ENCODE assay signal across 8 cellular contexts in genomic region chr19:48835734-48836088, GRCh38. TPM values are rescaled to one million over a fixed set of nuclear protein-coding genes. Genes with fewer than 3 reads are reported as not detected.
DNase-seq lines count a peak whose midpoint lies in the region; ATAC-seq and TF ChIP-seq lines count a peak whose summit lies in the region.

No MANE protein-coding gene starts in this region.

- H3K36me3 Mint-ChIP-seq in T-cell = no peaks in the 10 kb centered on the region

- H3K4me1 Mint-ChIP-seq in T-cell = peaks cover 18 to 25% (median 19%) of the 10 kb centered on the region in 3 donors

- H3K4me2 ChIP-seq in DND-41 (ENCODE audit: insufficient read depth, low read length) = peak overlapping the region; percentile 80

- peak overlapping the region; percentile 65 for H3K27ac ChIP-seq in DND-41 (ENCODE audit: low read length)
- peak overlapping the region; percentile 37; the same call in 1 of the 2 replicates for H3K27ac ChIP-seq in HEK293 (ENCODE audit: extremely low read depth, low read depth, low read length)
- H3K27ac ChIP-seq in psoas muscle = no peak overlapping the region

- H3K9ac ChIP-seq in DND-41 (ENCODE audit: low read depth, low read length) = peak overlapping the region; percentile 62

- POLR2A ChIA-PET in HEK293 (lab: Yijun Ruan, JAX) = interaction anchor here (1.2 kb wide), 1 partner anchor 40 kb away, joined by 4 read pairs; no protein-coding TSS in a partner anchor
- POLR2A ChIA-PET in T-cell (lab: Charles Lee) = no interaction called here

- H3K27me3 ChIP-seq in DND-41 (ENCODE audit: insufficient read depth, low read length, poor library complexity) (no peaks in the 10 kb centered on the region), psoas muscle (ENCODE audit: insufficient read depth in 3 of 3, low read length in 2 of 3) (no peaks in the 10 kb centered on the region)

- H3K9me3 ChIP-seq in DND-41 (ENCODE audit: insufficient read depth, low read length, severe bottlenecking) (no peaks in the 10 kb centered on the region), HEK293 (ENCODE audit: control insufficient read depth, insufficient read depth, low read depth, low read length) (no peaks in the 10 kb centered on the region), psoas muscle (no peaks in the 10 kb centered on the region)

- H3K27ac Mint-ChIP-seq in T-cell = peak overlapping the region; percentile 46 to 80

- H2AFZ ChIP-seq in DND-41 (ENCODE audit: low read depth, low read length) = peak overlapping the region; percentile 84

- H3K36me3 ChIP-seq in DND-41 (ENCODE audit: insufficient read depth, low read length) = no peaks in the 10 kb centered on the region
- no peaks in the 10 kb centered on the region for H3K36me3 ChIP-seq in HEK293 (ENCODE audit: control insufficient read depth in 2 of 2, insufficient read depth in 1 of 2, low read length in 2 of 2)
- H3K36me3 ChIP-seq in psoas muscle (ENCODE audit: insufficient read depth in 1 of 2, low read depth in 1 of 2) = no peaks in the 10 kb centered on the region

- H3K27me3 Mint-ChIP-seq in T-cell = peaks cover 3 to 11% of the 10 kb centered on the region in 2 donors

- H3K79me2 ChIP-seq in DND-41 (ENCODE audit: insufficient read depth, low read length) = no peaks in the 10 kb centered on the region

- WGBS in psoas muscle, 3 donors = 1 to 6% (median 2%) methylated on average over 10 to 12 of the region's 12 CpGs

- peak overlapping the region; percentile 78 to 92 (median 79) for H3K4me3 Mint-ChIP-seq in T-cell

- H3K4me1 ChIP-seq in DND-41 (ENCODE audit: insufficient read depth, low read length) = peaks cover 18% of the 10 kb centered on the region
- no peaks in the 10 kb centered on the region; the same call in none of the 2 replicates for H3K4me1 ChIP-seq in HEK293 (ENCODE audit: control insufficient read depth, insufficient read depth, low read length)
- no peaks in the 10 kb centered on the region for H3K4me1 ChIP-seq in psoas muscle

- no peaks in the 10 kb centered on the region for H3K9me3 Mint-ChIP-seq in T-cell

- peak; percentile 97 for TF ChIP-seq CTCF in DND-41 (IDR thresholded peaks at IDR 0.05; ENCODE audit: borderline replicate concordance, extremely low read depth, low read length, poor library complexity, severe bottlenecking)
- TF ChIP-seq CTCF in HEK293 (tag by site-specific recombination; IDR thresholded peaks at IDR 0.05) = peak; percentile 90
- peak; percentile 91 for TF ChIP-seq CTCF in psoas muscle (IDR thresholded peaks at IDR 0.05)

- ATAC-seq in DND-41 (ENCODE audit: insufficient read depth, low read depth) (peak; percentile 98), T-cell (replicated peaks in 1 of 4) (peak; percentile 83 to 93 (median 90)), left ventricle myocardium superior (peak; percentile 94), psoas muscle (peak; percentile 98 to 100 (median 98))

- no peaks in the 10 kb centered on the region for H4K20me1 ChIP-seq in DND-41 (ENCODE audit: insufficient read depth, low read length)

- DNase-seq in DND-41 (peak; percentile 92), NCI-H146 treated with DMSO at 0.1 percent for 48 hours (lab: John Stamatoyannopoulos, UW; ENCODE audit: unreplicated experiment) (peak; percentile 87), T-cell (peak; percentile 76 to 96 (median 91)), amygdala (lab: John Stamatoyannopoulos, UW) (peak; percentile 7 to 94 (median 76)), left ventricle myocardium superior (peak; percentile 96), psoas muscle (peak; percentile 95 to 97), ureter (ENCODE audit: low spot score) (peak; percentile 96)

- CTCF ChIA-PET in HEK293 (lab: Yijun Ruan, JAX) (interaction anchor here (0.6 to 3.7 kb wide), 20 partner anchors 8 to 775 kb away, joined by 3 to 38 read pairs (median 4); partner anchors contain the start of gene CA11), T-cell (lab: Charles Lee) (interaction anchor here in 1 of 2 donors (0.6 to 2.5 kb wide), 5 partner anchors 37 to 164 kb away, joined by 3 to 17 read pairs (median 6); partner anchors contain the start of gene RUVBL2)

- peak overlapping the region; percentile 19 to 58; a peak in 3 of 4 replicates for H3K4me3 ChIP-seq in DND-41 (ENCODE audit: low read depth in 1 of 2, low read length in 2 of 2)
- H3K4me3 ChIP-seq in HEK293 (ENCODE audit: low read depth, low read length) = no peak overlapping the region
- H3K4me3 ChIP-seq in psoas muscle = peak overlapping the region; percentile 44

- intact Hi-C loops in left ventricle myocardium superior (cut with micrococcal nuclease) (loop anchor here (2.0 kb wide), 1 partner anchor 41 kb away; no protein-coding TSS in a partner anchor), psoas muscle (cut with DNase I) (loop anchor here (1.0 to 10.0 kb wide), 4 partner anchors 40 to 188 kb away; partner anchors contain the start of genes CA11 (in 1 of the 2) and NTN5 (in 1 of the 2))

TF ChIP-seq in HEK293, 187 proteins besides CTCF, POLR2A, EP300 and RAD21 (continues in another document):
- TF ChIP-seq ZNF654 (tag by site-specific recombination; IDR thresholded peaks at IDR 0.05; ENCODE audit: low read depth) = peak; percentile 91
- peak; percentile 75 for TF ChIP-seq BCL11A (tag by site-specific recombination; IDR thresholded peaks at IDR 0.05; ENCODE audit: low read depth)
- peak; percentile 53; the same call in 1 of the 2 replicates for TF ChIP-seq ZNF335 (tag by site-specific recombination; conservative IDR thresholded peaks at IDR 0.05)
- TF ChIP-seq ZNF366 (tag by site-specific recombination; conservative IDR thresholded peaks at IDR 0.05) = 0 out of 2 replicates have a peak, but pooled peaks have one; percentile 14
- peak; percentile 74 for TF ChIP-seq ZNF660 (tag by site-specific recombination; IDR thresholded peaks at IDR 0.05)
- TF ChIP-seq, protein P1, sequence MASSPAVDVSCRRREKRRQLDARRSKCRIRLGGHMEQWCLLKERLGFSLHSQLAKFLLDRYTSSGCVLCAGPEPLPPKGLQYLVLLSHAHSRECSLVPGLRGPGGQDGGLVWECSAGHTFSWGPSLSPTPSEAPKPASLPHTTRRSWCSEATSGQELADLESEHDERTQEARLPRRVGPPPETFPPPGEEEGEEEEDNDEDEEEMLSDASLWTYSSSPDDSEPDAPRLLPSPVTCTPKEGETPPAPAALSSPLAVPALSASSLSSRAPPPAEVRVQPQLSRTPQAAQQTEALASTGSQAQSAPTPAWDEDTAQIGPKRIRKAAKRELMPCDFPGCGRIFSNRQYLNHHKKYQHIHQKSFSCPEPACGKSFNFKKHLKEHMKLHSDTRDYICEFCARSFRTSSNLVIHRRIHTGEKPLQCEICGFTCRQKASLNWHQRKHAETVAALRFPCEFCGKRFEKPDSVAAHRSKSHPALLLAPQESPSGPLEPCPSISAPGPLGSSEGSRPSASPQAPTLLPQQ (tag by site-specific recombination; IDR thresholded peaks at IDR 0.05) = 0 out of 2 replicates have a peak, but pooled peaks have one; percentile 51
- no peak for TF ChIP-seq ZNF433 (tag by site-specific recombination; IDR thresholded peaks at IDR 0.05; ENCODE audit: low read depth)
- TF ChIP-seq ZFP37 (tag by site-specific recombination; IDR thresholded peaks at IDR 0.05) = 0 out of 2 replicates have a peak, but pooled peaks have one; percentile 24
- peak; percentile 87 for TF ChIP-seq SCRT1 (tag by site-specific recombination; IDR thresholded peaks at IDR 0.05; ENCODE audit: borderline replicate concordance)
- TF ChIP-seq ZEB2 (tag by site-specific recombination; IDR thresholded peaks at IDR 0.05) = peak; percentile 77; the same call in 1 of the 2 replicates
- TF ChIP-seq PBX3 (CRISPR knock-in tag; IDR thresholded peaks at IDR 0.05) = no peak
- peak; percentile 67 for TF ChIP-seq ZSCAN30 (tag by site-specific recombination; IDR thresholded peaks at IDR 0.05)
- peak; percentile 60; the same call in 1 of the 2 replicates for TF ChIP-seq SP7 (tag by site-specific recombination; IDR thresholded peaks at IDR 0.05)
- no peak for TF ChIP-seq ZNF670 (tag by site-specific recombination; IDR thresholded peaks at IDR 0.05; ENCODE audit: low read depth)
- TF ChIP-seq, protein P2, sequence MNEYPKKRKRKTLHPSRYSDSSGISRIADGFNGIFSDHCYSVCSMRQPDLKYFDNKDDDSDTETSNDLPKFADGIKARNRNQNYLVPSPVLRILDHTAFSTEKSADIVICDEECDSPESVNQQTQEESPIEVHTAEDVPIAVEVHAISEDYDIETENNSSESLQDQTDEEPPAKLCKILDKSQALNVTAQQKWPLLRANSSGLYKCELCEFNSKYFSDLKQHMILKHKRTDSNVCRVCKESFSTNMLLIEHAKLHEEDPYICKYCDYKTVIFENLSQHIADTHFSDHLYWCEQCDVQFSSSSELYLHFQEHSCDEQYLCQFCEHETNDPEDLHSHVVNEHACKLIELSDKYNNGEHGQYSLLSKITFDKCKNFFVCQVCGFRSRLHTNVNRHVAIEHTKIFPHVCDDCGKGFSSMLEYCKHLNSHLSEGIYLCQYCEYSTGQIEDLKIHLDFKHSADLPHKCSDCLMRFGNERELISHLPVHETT (tag by site-specific recombination; IDR thresholded peaks at IDR 0.05) = peak; percentile 54; the same call in 1 of the 2 replicates

RNA-seq across cellular contexts. Expression of gene HSD17B14, which starts 0.6 kb away (rescaled TPM):
- total RNA-seq in T-cell = 1 to 10 TPM in 2 of 5 donors, under 1 TPM in 2, not detected in 1; 0.58 to 2.1 (median 1.1) TPM
- 1.2 TPM for total RNA-seq in left ventricle myocardium superior
- 1 to 10 TPM in 1 of 4 donors, under 1 TPM in 3; 0.61 to 1.2 (median 0.80) TPM for total RNA-seq in psoas muscle
- polyA plus RNA-seq in psoas muscle = under 1 TPM; 0.15 to 0.66 (median 0.29) TPM
- total RNA-seq in ureter = 24.4 TPM

RNA-seq across cellular contexts. Expression of gene BCAT2, which starts 24.9 kb away (rescaled TPM):
- total RNA-seq in T-cell (10 to 100 TPM; 21.5 to 40.6 (median 36.6) TPM), left ventricle myocardium superior (64.6 TPM), psoas muscle (10 to 100 TPM; 24.6 to 48.5 (median 29.9) TPM), ureter (170 TPM)
- 10 to 100 TPM; 14.4 to 22.9 (median 20.0) TPM for polyA plus RNA-seq in psoas muscle

RNA-seq across cellular contexts. Expression of gene PLEKHA4, which starts 32.7 kb away (rescaled TPM):
- total RNA-seq in T-cell (10 to 100 TPM in 1 of 5 donors, 1 to 10 TPM in 4; 2.7 to 11.8 (median 5.2) TPM), left ventricle myocardium superior (22.2 TPM), psoas muscle (10 to 100 TPM in 3 of 4 donors, 1 to 10 TPM in 1; 9.4 to 30.0 (median 20.2) TPM), ureter (23.0 TPM)
- polyA plus RNA-seq in psoas muscle = 10 to 100 TPM; 11.1 to 14.9 (median 12.3) TPM

RNA-seq across cellular contexts. Expression of gene PPP1R15A, which starts 36.5 kb away (rescaled TPM):
- total RNA-seq in T-cell (100 to 1,000 TPM in 2 of 5 donors, 10 to 100 TPM in 3; 74.4 to 713 (median 93.6) TPM), left ventricle myocardium superior (63.0 TPM), psoas muscle (10 to 100 TPM; 34.5 to 93.4 (median 41.3) TPM), ureter (56.2 TPM)
- polyA plus RNA-seq in psoas muscle = 10 to 100 TPM; 61.1 to 86.3 (median 83.7) TPM
